3 cellular contexts compared by ENCODE assay signal in the genomic region with DNA sequence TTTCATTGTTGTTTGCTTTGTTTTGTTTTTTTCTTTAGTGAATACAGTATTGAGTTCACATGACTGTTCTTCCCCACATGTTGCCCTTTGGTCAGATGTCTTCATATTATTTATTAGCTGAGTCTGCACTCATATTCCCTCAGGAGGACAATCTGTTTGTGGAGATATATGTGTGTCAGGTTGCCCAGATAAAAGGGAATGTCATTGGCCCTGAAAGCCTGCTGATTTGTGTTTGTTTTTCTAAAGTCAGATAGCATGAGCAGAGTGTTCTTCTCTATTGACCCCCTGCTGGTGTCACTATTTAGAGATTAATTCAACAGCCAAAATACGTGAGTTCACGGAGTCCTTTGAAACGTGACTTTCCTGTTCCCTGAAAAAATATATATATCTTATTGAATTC.
TF ChIP-seq lines count a peak whose summit lies in the region.

No MANE protein-coding gene starts in this region.

TF ChIP-seq in liver, 16 proteins besides CTCF, POLR2A, EP300 and RAD21 (continued from another document):
- no peak for TF ChIP-seq ATF3 (IDR thresholded peaks at IDR 0.05)
- TF ChIP-seq RXRA (IDR thresholded peaks at IDR 0.05), result peak in 1 of 2 donors; percentile 28
- peak; percentile 15 to 37 for TF ChIP-seq HNF4A (conservative IDR thresholded peaks at IDR 0.05)
- TF ChIP-seq FOXA2 (IDR thresholded peaks at IDR 0.05), result no peak
- no peak for TF ChIP-seq REST (IDR thresholded peaks at IDR 0.05)
- TF ChIP-seq ZBTB33 (IDR thresholded peaks at IDR 0.05), result no peak
- TF ChIP-seq JUND (IDR thresholded peaks at IDR 0.05), result no peak
- no peak for TF ChIP-seq GABPA (IDR thresholded peaks at IDR 0.05 in 1 of 2, conservative IDR thresholded peaks at IDR 0.05 in 1 of 2)
- TF ChIP-seq SP1 (IDR thresholded peaks at IDR 0.05), result peak; percentile 7
- no peak for TF ChIP-seq FOXA1 (IDR thresholded peaks at IDR 0.05)
- no peak for TF ChIP-seq MAX (IDR thresholded peaks at IDR 0.05)
- TF ChIP-seq EGR1 (IDR thresholded peaks at IDR 0.05; ENCODE audit: low read depth in 2 of 2), result no peak
- TF ChIP-seq NR2F2 (IDR thresholded peaks at IDR 0.05), result no peak
- TF ChIP-seq TAF1 (conservative IDR thresholded peaks at IDR 0.05), result no peak
- no peak for TF ChIP-seq YY1 (IDR thresholded peaks at IDR 0.05)

TF ChIP-seq in HepG2, 621 proteins besides CTCF, POLR2A, EP300 and RAD21 (continued from another document):
- TF ChIP-seq, protein P1, sequence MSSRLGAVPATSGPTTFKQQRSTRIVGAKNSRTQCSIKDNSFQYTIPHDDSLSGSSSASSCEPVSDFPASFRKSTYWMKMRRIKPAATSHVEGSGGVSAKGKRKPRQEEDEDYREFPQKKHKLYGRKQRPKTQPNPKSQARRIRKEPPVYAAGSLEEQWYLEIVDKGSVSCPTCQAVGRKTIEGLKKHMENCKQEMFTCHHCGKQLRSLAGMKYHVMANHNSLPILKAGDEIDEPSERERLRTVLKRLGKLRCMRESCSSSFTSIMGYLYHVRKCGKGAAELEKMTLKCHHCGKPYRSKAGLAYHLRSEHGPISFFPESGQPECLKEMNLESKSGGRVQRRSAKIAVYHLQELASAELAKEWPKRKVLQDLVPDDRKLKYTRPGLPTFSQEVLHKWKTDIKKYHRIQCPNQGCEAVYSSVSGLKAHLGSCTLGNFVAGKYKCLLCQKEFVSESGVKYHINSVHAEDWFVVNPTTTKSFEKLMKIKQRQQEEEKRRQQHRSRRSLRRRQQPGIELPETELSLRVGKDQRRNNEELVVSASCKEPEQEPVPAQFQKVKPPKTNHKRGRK (CRISPR knock-in tag; IDR thresholded peaks at IDR 0.05), result no peak
- TF ChIP-seq, protein P2, sequence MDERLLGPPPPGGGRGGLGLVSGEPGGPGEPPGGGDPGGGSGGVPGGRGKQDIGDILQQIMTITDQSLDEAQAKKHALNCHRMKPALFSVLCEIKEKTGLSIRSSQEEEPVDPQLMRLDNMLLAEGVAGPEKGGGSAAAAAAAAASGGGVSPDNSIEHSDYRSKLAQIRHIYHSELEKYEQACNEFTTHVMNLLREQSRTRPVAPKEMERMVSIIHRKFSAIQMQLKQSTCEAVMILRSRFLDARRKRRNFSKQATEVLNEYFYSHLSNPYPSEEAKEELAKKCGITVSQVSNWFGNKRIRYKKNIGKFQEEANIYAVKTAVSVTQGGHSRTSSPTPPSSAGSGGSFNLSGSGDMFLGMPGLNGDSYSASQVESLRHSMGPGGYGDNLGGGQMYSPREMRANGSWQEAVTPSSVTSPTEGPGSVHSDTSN (CRISPR knock-in tag; IDR thresholded peaks at IDR 0.05), result no peak
- no peak for TF ChIP-seq ZNF383 (CRISPR knock-in tag; IDR thresholded peaks at IDR 0.05; ENCODE audit: borderline replicate concordance)
- no peak for TF ChIP-seq NRL (CRISPR knock-in tag; IDR thresholded peaks at IDR 0.05; ENCODE audit: borderline replicate concordance)
- TF ChIP-seq ZNF34 (CRISPR knock-in tag; IDR thresholded peaks at IDR 0.05; ENCODE audit: borderline replicate concordance), result no peak
- TF ChIP-seq RFX5 (IDR thresholded peaks at IDR 0.05; ENCODE audit: low read depth, low read length), result no peak
- TF ChIP-seq MIER2 (CRISPR knock-in tag; IDR thresholded peaks at IDR 0.05), result no peak

TF ChIP-seq in WTC11, 78 proteins besides CTCF, POLR2A, EP300 and RAD21 (continued from another document):
- TF ChIP-seq STAT6 (CRISPR knock-in tag; conservative IDR thresholded peaks at IDR 0.05; ENCODE audit: low read depth) (no peak), ZNF317 (CRISPR knock-in tag; IDR thresholded peaks at IDR 0.05; ENCODE audit: borderline replicate concordance, low read depth) (no peak), ATF6 (CRISPR knock-in tag; IDR thresholded peaks at IDR 0.05) (no peak), ZNF281 (CRISPR knock-in tag; IDR thresholded peaks at IDR 0.05) (no peak)
